ENCODE assay signal across 40 cellular contexts in the genomic region with DNA sequence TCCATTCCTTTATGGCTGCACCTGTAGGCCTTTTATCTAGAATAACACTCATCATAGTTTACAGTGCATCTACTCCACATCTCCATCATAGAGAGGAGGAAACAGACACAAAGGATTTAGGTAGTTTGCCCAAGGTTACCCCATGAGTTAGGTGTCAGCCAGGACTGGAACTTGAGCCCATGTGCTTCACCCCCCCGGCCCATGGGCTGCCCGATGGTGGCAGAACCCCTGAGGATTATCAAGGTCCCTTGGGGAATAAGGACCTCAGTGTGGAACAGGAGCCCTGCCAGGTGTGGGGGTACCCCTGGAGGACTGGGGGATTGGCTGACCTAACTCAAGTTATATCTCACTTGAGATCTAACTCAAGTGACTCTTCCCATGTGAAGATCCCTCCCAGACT.
"Had no signal": no experiment of that assay in that cellular context is flagged by ENCODE, and none has a peak within 500 bp of the region (broad histone marks: within the 10 kb centered on the region; RNA-seq: fewer than 3 reads in every experiment).

No MANE protein-coding gene starts in this region.

- H3K4me1 ChIP-seq: adrenal gland, body of pancreas, breast epithelium had no signal

- H3K27ac ChIP-seq: adrenal gland, body of pancreas, brain microvascular endothelial cell, breast epithelium, cardiac muscle cell, VCaP had no signal

- H3K4me3 ChIP-seq: adrenal gland, body of pancreas, breast epithelium, cardiac muscle cell had no signal

- H3K36me3 ChIP-seq: adrenal gland, brain microvascular endothelial cell, breast epithelium, cardiac muscle cell had no signal

- ATAC-seq: activated CD8-positive, alpha-beta T cell treated with anti-CD3 and anti-CD28 coated beads for 36 hours; activated naive CD4-positive, alpha-beta T cell treated with anti-CD3 and anti-CD28 coated beads, Interleukin-2, amount 50 U/mL, for 72 hours; activated T-cell treated with anti-CD3 and anti-CD28 coated beads, Interleukin-2, amount 50 U/mL, for 4 hours; activated T-cell treated with anti-CD3 and anti-CD28 coated beads, Interleukin-2, amount 50 U/mL, for 72 hours; activated T-helper 17 cell treated with anti-CD3 and anti-CD28 coated beads, Interleukin-2, amount 50 U/mL, for 72 hours; body of pancreas had no signal

- H3K27ac Mint-ChIP-seq: activated B cell treated with CpG ODN at 0.5 μM for 24 hours; activated CD4-positive, alpha-beta memory T cell treated with anti-CD3 and anti-CD28 coated beads for 36 hours; activated CD4-positive, alpha-beta T cell treated with anti-CD3 and anti-CD28 coated beads, Interleukin-2, amount 10 ng/mL, durations not matched to agents 24 days and 14 days; activated CD8-positive, alpha-beta T cell treated with anti-CD3 and anti-CD28 coated beads for 36 hours; activated naive CD4-positive, alpha-beta T cell treated with anti-CD3 and anti-CD28 coated beads for 36 hours; activated naive CD8-positive, alpha-beta T cell treated with anti-CD3 and anti-CD28 coated beads for 36 hours; activated T-cell treated with anti-CD3 and anti-CD28 coated beads, Interleukin-2, amount 50 U/mL, for 72 hours; activated T-helper 1 cell treated with anti-CD3 and anti-CD28 coated beads, Interleukin-12 subunit alpha, Interleukin-12 subunit beta, Interleukin-2, Interleukin-4 antibody, amounts not matched to agents 30 ng/mL and 10 ng/mL and 1 ng/mL, durations not matched to agents 14 hours and 24 hours and 36 hours; activated T-helper 17 cell treated with anti-CD3 and anti-CD28 coated beads, Interleukin-2, amount 50 U/mL, for 72 hours; T-helper 1 cell treated with Interleukin-12 subunit alpha and Interleukin-12 subunit beta and Interleukin-4 antibody, amounts not matched to agents 30 μg/mL and 1 μg/mL, for 36 hours; T-helper 2 cell treated with Interferon-gamma antibody and Interleukin-4, amounts not matched to agents 5 μg/mL and 100 μg/mL, for 36 hours had no signal

- FAIRE-seq: astrocyte, TTC549 had no signal

- H3K27me3 Mint-ChIP-seq: activated B cell treated with CpG ODN at 0.5 μM for 24 hours; activated CD4-positive, alpha-beta memory T cell treated with anti-CD3 and anti-CD28 coated beads for 36 hours; activated CD4-positive, alpha-beta T cell treated with anti-CD3 and anti-CD28 coated beads, Interleukin-2, amount 10 ng/mL, durations not matched to agents 24 days and 14 days; activated CD8-positive, alpha-beta T cell treated with anti-CD3 and anti-CD28 coated beads for 36 hours; activated naive CD8-positive, alpha-beta T cell treated with anti-CD3 and anti-CD28 coated beads for 36 hours; activated T-helper 17 cell treated with anti-CD3 and anti-CD28 coated beads, Interleukin-2, amount 50 U/mL, for 72 hours; central memory CD8-positive, alpha-beta T cell had no signal

- H3K9me3 ChIP-seq: adrenal gland, body of pancreas, breast epithelium had no signal

- DNase-seq: activated B cell treated with CpG ODN at 0.5 μM for 24 hours; activated CD4-positive, alpha-beta memory T cell treated with anti-CD3 and anti-CD28 coated beads for 36 hours; activated CD4-positive, alpha-beta T cell treated with anti-CD3 and anti-CD28 coated beads for 4 hours; activated CD4-positive, alpha-beta T cell treated with anti-CD3 and anti-CD28 coated beads, Interleukin-2, amount 10 ng/mL, durations not matched to agents 24 days and 14 days; activated CD4-positive, alpha-beta T cell treated with anti-CD3 and anti-CD28 coated beads, Interleukin-2, amount 50 U/mL, for 1 hour; activated CD4-positive, alpha-beta T cell treated with anti-CD3 and anti-CD28 coated beads, Interleukin-2, amount 50 U/mL, for 4 hours; activated CD4-positive, CD25-positive, alpha-beta regulatory T cell treated with anti-CD3 and anti-CD28 coated beads, Interleukin-2, amount 50 U/mL, for 72 hours; activated CD8-positive, alpha-beta memory T cell treated with anti-CD3 and anti-CD28 coated beads, Interleukin-2, amount 50 U/mL, for 4 hours; activated CD8-positive, alpha-beta T cell treated with anti-CD3 and anti-CD28 coated beads for 36 hours; activated effector memory CD4-positive, alpha-beta T cell treated with anti-CD3 and anti-CD28 coated beads, Interleukin-2, amount 50 U/mL, for 16 hours; activated gamma-delta T cell treated with Interleukin-2 at 50 U/mL for 16 hours; activated naive CD4-positive, alpha-beta T cell; activated naive CD4-positive, alpha-beta T cell treated with anti-CD3 and anti-CD28 coated beads for 36 hours; activated naive CD4-positive, alpha-beta T cell treated with anti-CD3 and anti-CD28 coated beads, Interleukin-2, amount 50 U/mL, for 16 hours; activated naive CD8-positive, alpha-beta T cell treated with anti-CD3 and anti-CD28 coated beads for 36 hours; activated T-cell treated with anti-CD3 and anti-CD28 coated beads for 4 hours; activated T-cell treated with anti-CD3 and anti-CD28 coated beads, Interleukin-2, amount 50 U/mL, for 1 hour; activated T-cell treated with anti-CD3 and anti-CD28 coated beads, Interleukin-2, amount 50 U/mL, for 4 hours; activated T-cell treated with anti-CD3 and anti-CD28 coated beads, Interleukin-2, amount 50 U/mL, for 72 hours; adrenal gland; amniotic stem cell; aorta; body of pancreas; brain microvascular endothelial cell; caudate nucleus; cerebellar nuclear complex; T-helper 1 cell; T-helper 2 cell; T-helper 9 cell had no signal

- H3K4me1 Mint-ChIP-seq: activated CD4-positive, alpha-beta T cell treated with anti-CD3 and anti-CD28 coated beads, Interleukin-2, amount 10 ng/mL, durations not matched to agents 24 days and 14 days; central memory CD8-positive, alpha-beta T cell had no signal

- H3K27me3 ChIP-seq: adrenal gland, body of pancreas, brain microvascular endothelial cell, breast epithelium, cardiac muscle cell had no signal

- H3K9me3 Mint-ChIP-seq: activated CD4-positive, alpha-beta memory T cell treated with anti-CD3 and anti-CD28 coated beads for 36 hours; activated CD8-positive, alpha-beta T cell treated with anti-CD3 and anti-CD28 coated beads for 36 hours; activated naive CD4-positive, alpha-beta T cell treated with anti-CD3 and anti-CD28 coated beads for 36 hours; activated naive CD4-positive, alpha-beta T cell treated with anti-CD3 and anti-CD28 coated beads, Interleukin-2, amount 50 U/mL, for 72 hours; activated naive CD8-positive, alpha-beta T cell treated with anti-CD3 and anti-CD28 coated beads for 36 hours; activated T-cell treated with anti-CD3 and anti-CD28 coated beads, Interleukin-2, amount 50 U/mL, for 4 hours; activated T-cell treated with anti-CD3 and anti-CD28 coated beads, Interleukin-2, amount 50 U/mL, for 72 hours; activated T-helper 17 cell treated with anti-CD3 and anti-CD28 coated beads, Interleukin-2, amount 50 U/mL, for 72 hours; central memory CD8-positive, alpha-beta T cell; T-helper 1 cell treated with Interleukin-12 subunit alpha and Interleukin-12 subunit beta and Interleukin-4 antibody, amounts not matched to agents 30 μg/mL and 1 μg/mL, for 36 hours; T-helper 2 cell treated with Interferon-gamma antibody and Interleukin-4, amounts not matched to agents 5 μg/mL and 100 μg/mL, for 36 hours had no signal

- H3K4me3 Mint-ChIP-seq: activated B cell treated with CpG ODN at 0.5 μM for 24 hours; activated CD4-positive, alpha-beta memory T cell treated with anti-CD3 and anti-CD28 coated beads for 36 hours; activated CD4-positive, alpha-beta T cell treated with anti-CD3 and anti-CD28 coated beads, Interleukin-2, amount 10 ng/mL, durations not matched to agents 24 days and 14 days; activated CD8-positive, alpha-beta T cell treated with anti-CD3 and anti-CD28 coated beads for 36 hours; activated naive CD4-positive, alpha-beta T cell treated with anti-CD3 and anti-CD28 coated beads for 36 hours; activated naive CD8-positive, alpha-beta T cell treated with anti-CD3 and anti-CD28 coated beads for 36 hours; activated T-cell treated with anti-CD3 and anti-CD28 coated beads, Interleukin-2, amount 50 U/mL, for 4 hours; activated T-cell treated with anti-CD3 and anti-CD28 coated beads, Interleukin-2, amount 50 U/mL, for 72 hours; activated T-helper 1 cell treated with anti-CD3 and anti-CD28 coated beads, Interleukin-12 subunit alpha, Interleukin-12 subunit beta, Interleukin-2, Interleukin-4 antibody, amounts not matched to agents 30 ng/mL and 10 ng/mL and 1 ng/mL, durations not matched to agents 14 hours and 24 hours and 36 hours; activated T-helper 17 cell treated with anti-CD3 and anti-CD28 coated beads, Interleukin-2, amount 50 U/mL, for 72 hours; central memory CD8-positive, alpha-beta T cell; T-helper 1 cell treated with Interleukin-12 subunit alpha and Interleukin-12 subunit beta and Interleukin-4 antibody, amounts not matched to agents 30 μg/mL and 1 μg/mL, for 36 hours; T-helper 2 cell treated with Interferon-gamma antibody and Interleukin-4, amounts not matched to agents 5 μg/mL and 100 μg/mL, for 36 hours had no signal

- H3K36me3 Mint-ChIP-seq: activated CD4-positive, alpha-beta memory T cell treated with anti-CD3 and anti-CD28 coated beads for 36 hours; activated naive CD4-positive, alpha-beta T cell treated with anti-CD3 and anti-CD28 coated beads, Interleukin-2, amount 50 U/mL, for 72 hours; activated naive CD8-positive, alpha-beta T cell treated with anti-CD3 and anti-CD28 coated beads for 36 hours had no signal
